Comparison of ENCODE assay signal across 14 cellular contexts in the genomic region with DNA sequence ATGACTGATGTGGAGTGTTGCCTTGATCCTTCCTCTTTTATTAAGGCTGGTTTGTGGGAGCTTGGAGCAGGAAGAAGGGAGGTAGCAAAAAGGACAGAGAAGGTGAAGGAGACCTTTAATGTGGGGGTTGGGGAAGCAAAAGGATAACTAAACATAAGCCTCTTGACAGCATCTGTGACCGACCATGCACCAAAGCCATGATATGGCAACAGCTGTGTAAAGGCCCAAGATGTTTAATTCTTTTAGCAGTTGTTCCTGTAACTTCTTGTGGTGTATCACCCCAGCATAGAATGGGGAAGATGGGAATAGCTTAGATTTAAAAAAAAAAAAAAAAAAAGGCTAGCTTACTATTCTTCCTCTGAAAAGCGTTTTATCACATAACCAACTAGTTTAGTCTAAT.
"Had no signal": no experiment of that assay in that cellular context is flagged by ENCODE, and none has a peak within 500 bp of the region (broad histone marks: within the 10 kb centered on the region; RNA-seq: fewer than 3 reads in every experiment).

No MANE protein-coding gene starts in this region.

- H3K9me3 ChIP-seq: breast epithelium had no signal

- H3K27me3 ChIP-seq: breast epithelium, dorsolateral prefrontal cortex had no signal

- H3K36me3 ChIP-seq: breast epithelium had no signal

- H3K4me3 Mint-ChIP-seq: activated CD4-positive, alpha-beta memory T cell treated with anti-CD3 and anti-CD28 coated beads, Interleukin-2, amount 10 ng/mL, durations not matched to agents 7 days and 5 days; activated naive CD8-positive, alpha-beta T cell treated with anti-CD3 and anti-CD28 coated beads, Interleukin-2, amount 10 ng/mL, durations not matched to agents 7 days and 5 days; activated T-cell treated with anti-CD3 and anti-CD28 coated beads, Interleukin-2, amount 50 U/mL, for 72 hours; T-cell had no signal

- H3K4me1 ChIP-seq: breast epithelium had no signal

- H3K27ac ChIP-seq: dorsolateral prefrontal cortex, VCaP had no signal

- DNase-seq: activated CD4-positive, alpha-beta memory T cell treated with anti-CD3 and anti-CD28 coated beads, Interleukin-2, amount 10 ng/mL, durations not matched to agents 7 days and 5 days; activated gamma-delta T cell treated with Interleukin-2 at 50 U/mL for 16 hours; activated naive CD8-positive, alpha-beta T cell treated with anti-CD3 and anti-CD28 coated beads, Interleukin-2, amount 10 ng/mL, durations not matched to agents 7 days and 5 days; activated T-cell treated with anti-CD3 and anti-CD28 coated beads, Interleukin-2, amount 50 U/mL, for 72 hours; anterior cingulate cortex; dorsolateral prefrontal cortex; foreskin melanocyte; stimulated activated CD4-positive, alpha-beta T cell treated with anti-CD3 and anti-CD28 coated beads, Interleukin-2, amount 100 ng/mL, for 24 hours; stimulated activated naive CD4-positive, alpha-beta T cell; T-cell; T1000 had no signal

- ATAC-seq: activated T-cell treated with anti-CD3 and anti-CD28 coated beads, Interleukin-2, amount 50 U/mL, for 72 hours; sciatic nerve; T-cell had no signal

- H3K9me3 Mint-ChIP-seq: activated CD4-positive, alpha-beta memory T cell treated with anti-CD3 and anti-CD28 coated beads, Interleukin-2, amount 10 ng/mL, durations not matched to agents 7 days and 5 days; activated naive CD8-positive, alpha-beta T cell treated with anti-CD3 and anti-CD28 coated beads, Interleukin-2, amount 10 ng/mL, durations not matched to agents 7 days and 5 days; activated T-cell treated with anti-CD3 and anti-CD28 coated beads, Interleukin-2, amount 50 U/mL, for 72 hours; T-cell had no signal

- H3K27ac Mint-ChIP-seq: activated CD4-positive, alpha-beta memory T cell treated with anti-CD3 and anti-CD28 coated beads, Interleukin-2, amount 10 ng/mL, durations not matched to agents 7 days and 5 days; activated naive CD8-positive, alpha-beta T cell treated with anti-CD3 and anti-CD28 coated beads, Interleukin-2, amount 10 ng/mL, durations not matched to agents 7 days and 5 days; T-cell had no signal

- H3K27me3 Mint-ChIP-seq: activated CD4-positive, alpha-beta memory T cell treated with anti-CD3 and anti-CD28 coated beads, Interleukin-2, amount 10 ng/mL, durations not matched to agents 7 days and 5 days; activated naive CD8-positive, alpha-beta T cell treated with anti-CD3 and anti-CD28 coated beads, Interleukin-2, amount 10 ng/mL, durations not matched to agents 7 days and 5 days; T-cell had no signal

- H3K4me3 ChIP-seq: breast epithelium, dorsolateral prefrontal cortex had no signal
